In the genomic region with DNA sequence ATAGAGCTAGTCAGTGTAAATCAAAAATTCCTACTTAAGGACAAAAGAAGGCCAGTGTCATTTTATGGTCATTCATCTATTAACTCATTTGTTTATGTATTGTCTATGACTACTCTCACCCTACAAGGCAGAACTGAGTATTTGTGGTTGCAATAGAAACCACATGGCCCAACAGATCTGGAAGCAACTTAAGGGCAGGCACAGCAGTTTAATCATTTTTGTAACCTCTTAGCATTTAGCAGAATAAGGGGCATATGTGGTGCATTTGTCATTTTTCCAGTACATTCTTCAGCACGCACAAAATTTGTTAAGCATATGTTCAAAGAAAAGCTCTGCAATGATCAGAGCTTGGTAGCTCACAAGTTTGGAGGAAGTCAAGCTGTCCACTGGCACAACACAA, we compare ENCODE assay signal across 8 cellular contexts. TPM values are rescaled to one million over a fixed set of nuclear protein-coding genes. Genes with fewer than 3 reads are reported as not detected.
A peak's percentile ranks its signal among the peaks of the same experiment; 100 is the strongest.
DNase-seq lines count a peak whose midpoint lies in the region; ATAC-seq and TF ChIP-seq lines count a peak whose summit lies in the region.

No MANE protein-coding gene starts in this region.

- TF ChIP-seq CTCF in MM.1S (IDR thresholded peaks at IDR 0.05; ENCODE audit: low read length) (no peak), cardiac fibroblast (IDR thresholded peaks at IDR 0.05; ENCODE audit: low read depth, low read length) (no peak)

- no peaks in the 10 kb centered on the region for H3K27me3 ChIP-seq in MM.1S (replicated peaks; ENCODE audit: insufficient read depth, low read length)

- no peaks in the 10 kb centered on the region for H3K9me2 ChIP-seq in MM.1S (replicated peaks; ENCODE audit: insufficient read depth, low read length)

- POLR2A ChIA-PET in naive thymus-derived CD8-positive, alpha-beta T cell (lab: Charles Lee), result no interaction called here

- DNase-seq in SKM-1 treated with dmso at 0.1 percent for 144 hours (lab: John Stamatoyannopoulos, UW; ENCODE audit: unreplicated experiment) (peak; percentile 10), SKM-1 (lab: John Stamatoyannopoulos, UW; ENCODE audit: unreplicated experiment) (no peak), H4 (ENCODE audit: low spot score) (peak; percentile 50), MM.1S (peak; percentile 55), cardiac fibroblast (ENCODE audit: low read depth in 2 of 2) (peak in 1 of 2 donors; percentile 57), NCI-H2107 treated with DMSO at 0.1 percent for 48 hours (lab: John Stamatoyannopoulos, UW; ENCODE audit: unreplicated experiment) (no peak)
- no peak for DNase-seq in naive thymus-derived CD8-positive, alpha-beta T cell
- no peak for DNase-seq in activated CD8-positive, alpha-beta memory T cell treated with anti-CD3 and anti-CD28 coated beads for 24 hours

- no peaks in the 10 kb centered on the region for H3K36me3 ChIP-seq in MM.1S (replicated peaks; ENCODE audit: insufficient read depth, low read length)

- no peaks in the 10 kb centered on the region for H4K20me1 ChIP-seq in MM.1S (ENCODE audit: insufficient read depth, low read length)

- H3K79me2 ChIP-seq in MM.1S (ENCODE audit: low read length), result peaks cover 66% of the 10 kb centered on the region

- H3K4me3 ChIP-seq in MM.1S (ENCODE audit: low read length) (peak overlapping the region; percentile 78), cardiac fibroblast (replicated peaks in 1 of 2; ENCODE audit: low read depth in 2 of 2, low read length in 2 of 2) (peak overlapping the region; percentile 87 to 95)

- peaks cover 18 to 60% (median 47%) of the 10 kb centered on the region in 4 donors for H3K4me1 Mint-ChIP-seq in naive thymus-derived CD8-positive, alpha-beta T cell

- H3K4me3 Mint-ChIP-seq in naive thymus-derived CD8-positive, alpha-beta T cell, result peak overlapping the region; percentile 92 to 99 (median 97)

- H3K27me3 Mint-ChIP-seq in naive thymus-derived CD8-positive, alpha-beta T cell, result no peaks in the 10 kb centered on the region

- no peak overlapping the region for H2AFZ ChIP-seq in MM.1S (ENCODE audit: low read length)

- no peaks in the 10 kb centered on the region for H3K9me3 ChIP-seq in MM.1S (replicated peaks; ENCODE audit: insufficient read depth, low read length)

- H3K27ac ChIP-seq in MM.1S (ENCODE audit: low read length), result peak overlapping the region; percentile 57; the same call in 1 of the 2 replicates

- H3K4me2 ChIP-seq in MM.1S (ENCODE audit: low read depth, low read length), result peak overlapping the region; percentile 88

- no peak for ATAC-seq in naive thymus-derived CD8-positive, alpha-beta T cell

- H3K36me3 Mint-ChIP-seq in naive thymus-derived CD8-positive, alpha-beta T cell, result peaks cover 0 to 11% (median 0%) of the 10 kb centered on the region in 3 donors

- H3K27ac Mint-ChIP-seq in naive thymus-derived CD8-positive, alpha-beta T cell, result peak overlapping the region in 7 of 10 donors; percentile 72 to 97 (median 96)

- peaks cover 17% of the 10 kb centered on the region for H3F3A ChIP-seq in MM.1S (ENCODE audit: insufficient read depth, low read length)

- peaks cover 30% of the 10 kb centered on the region for H3K4me1 ChIP-seq in MM.1S (ENCODE audit: low read length)

- H3K9me3 Mint-ChIP-seq in naive thymus-derived CD8-positive, alpha-beta T cell, result no peaks in the 10 kb centered on the region

- peak overlapping the region; percentile 74; the same call in 1 of the 2 replicates for H3K9ac ChIP-seq in MM.1S (ENCODE audit: low read length)

RNA-seq across cellular contexts. Expression of gene FKBP15, which starts 1.1 kb away (rescaled TPM):
- 15.6 and 21.8 TPM in 2 replicates for total RNA-seq in H4 (2014; rRNA removed; shearing (Covaris generic))
- 10 to 100 TPM; 31.3 to 33.5 TPM for total RNA-seq in naive thymus-derived CD8-positive, alpha-beta T cell
- polyA plus RNA-seq in naive thymus-derived CD8-positive, alpha-beta T cell, result 10 to 100 TPM in 1 of 3 donors, 1 to 10 TPM in 2; 7.2 to 14.4 (median 8.8) TPM

RNA-seq across cellular contexts. Expression of gene SLC31A1, which starts 1.4 kb away (rescaled TPM):
- total RNA-seq in H4 (2014; rRNA removed; shearing (Covaris generic)), result 34.3 and 36.1 TPM in 2 replicates
- 1 to 10 TPM; 3.7 to 4.4 TPM for total RNA-seq in naive thymus-derived CD8-positive, alpha-beta T cell
- polyA plus RNA-seq in naive thymus-derived CD8-positive, alpha-beta T cell, result 1 to 10 TPM; 2.0 to 4.7 (median 2.2) TPM

RNA-seq across cellular contexts. Expression of gene CDC26, which starts 55.4 kb away (rescaled TPM):
- total RNA-seq in H4 (2014; rRNA removed; shearing (Covaris generic)), result 81.9 and 83.9 TPM in 2 replicates
- total RNA-seq in naive thymus-derived CD8-positive, alpha-beta T cell, result 10 to 100 TPM; 33.0 to 37.4 TPM
- polyA plus RNA-seq in naive thymus-derived CD8-positive, alpha-beta T cell, result 100 to 1,000 TPM; 148 to 193 (median 173) TPM

RNA-seq across cellular contexts. Expression of gene PRPF4, which starts 55.5 kb away (rescaled TPM):
- 44.1 and 45.9 TPM in 2 replicates for total RNA-seq in H4 (2014; rRNA removed; shearing (Covaris generic))
- 10 to 100 TPM; 16.6 to 17.2 TPM for total RNA-seq in naive thymus-derived CD8-positive, alpha-beta T cell
- polyA plus RNA-seq in naive thymus-derived CD8-positive, alpha-beta T cell, result 10 to 100 TPM; 21.7 to 24.0 (median 23.0) TPM

Comparison
In these comparisons a context has a peak if more than half of its experiments do, and no peak if none do; other contexts are left out.
1. DNase-seq: peak in SKM-1 treated with dmso at 0.1 percent for 144 hours (single experiment), H4 (single experiment) and MM.1S (single experiment); none in SKM-1 (single experiment), naive thymus-derived CD8-positive, alpha-beta T cell (0 of 10), NCI-H2107 treated with DMSO at 0.1 percent for 48 hours (single experiment) and activated CD8-positive, alpha-beta memory T cell treated with anti-CD3 and anti-CD28 coated beads for 24 hours (single experiment).